ENCODE assay signal across 31 cellular contexts in genomic region chr1:17204546-17205440, GRCh38. TPM values are rescaled to one million over a fixed set of nuclear protein-coding genes. Genes with fewer than 3 reads are reported as not detected.
DNase-seq lines count a peak whose midpoint lies in the region; ATAC-seq, FAIRE-seq and TF ChIP-seq lines count a peak whose summit lies in the region.
"Had no signal": no experiment of that assay in that cellular context is flagged by ENCODE, and none has a peak within 500 bp of the region (broad histone marks: within the 10 kb centered on the region; RNA-seq: fewer than 3 reads in every experiment).

Gene PADI1 (plus strand): TSS chr1:17205128. CDS start chr1:17205218, 90 bp downstream.

- H3K4me3 Mint-ChIP-seq in MCF 10A (ENCODE audit: unreplicated experiment) = no peak within 1 kb of the TSS
- H3K4me3 Mint-ChIP-seq in stimulated activated effector memory CD8-positive, alpha-beta T cell treated with anti-CD3 and anti-CD28 coated beads, Interleukin-12 subunit alpha, Interleukin-12 subunit beta, amount 100 ng/mL, for 72 hours = no peak within 1 kb of the TSS
- H3K4me3 Mint-ChIP-seq: activated naive CD8-positive, alpha-beta T cell treated with anti-CD3 and anti-CD28 coated beads for 36 hours; stimulated activated naive B cell treated with anti-CD40 and anti-IgM and Interleukin-4, amounts not matched to agents 10 μg/mL and 1 μg/mL and 100 μg/mL, for 72 hours had no signal

- H3K9me3 ChIP-seq in breast epithelium (no peaks in the 10 kb centered on the region), keratinocyte (ENCODE audit: control insufficient read depth, low read depth, low read length) (no peaks in the 10 kb centered on the region)
- H3K9me3 ChIP-seq: suprapubic skin had no signal

- peak within 1 kb of the TSS; percentile 30 for H3K4me2 ChIP-seq in keratinocyte (ENCODE audit: control insufficient read depth, extremely low read depth, insufficient read depth, low read depth, low read length)
- H3K4me2 ChIP-seq: hepatocyte, smooth muscle cell had no signal

- TF ChIP-seq CTCF in MCF 10A (IDR thresholded peaks at IDR 0.05; ENCODE audit: unreplicated experiment) = no peak
- TF ChIP-seq CTCF in breast epithelium (IDR thresholded peaks at IDR 0.05) = no peak
- peak in 1 of 3 experiments; percentile 9 for TF ChIP-seq CTCF in keratinocyte (optimal IDR thresholded peaks at IDR 0.05 in 1 of 3, IDR thresholded peaks at IDR 0.05 in 1 of 3, conservative IDR thresholded peaks at IDR 0.05 in 1 of 3; ENCODE audit: extremely low read depth in 1 of 3, insufficient read depth in 2 of 3, low read length in 3 of 3)

- peak within 1 kb of the TSS; percentile 51 for H3K9ac ChIP-seq in keratinocyte (ENCODE audit: control insufficient read depth, extremely low read depth, insufficient read depth, low read length)

- H3K27me3 ChIP-seq in breast epithelium (no peaks in the 10 kb centered on the region), keratinocyte (ENCODE audit: control insufficient read depth, extremely low read depth, insufficient read depth, low read length) (no peaks in the 10 kb centered on the region)
- H3K27me3 ChIP-seq: hepatocyte had no signal

- FAIRE-seq in keratinocyte (lab: Jason Lieb, UNC) = peak; percentile 94
- FAIRE-seq: A204.1, H54, urothelium cell line had no signal

- H3K4me1 Mint-ChIP-seq in MCF 10A (ENCODE audit: insufficient read depth, unreplicated experiment) = peaks cover 18% of the 10 kb centered on the region
- peaks cover 60% of the 10 kb centered on the region for H3K4me1 Mint-ChIP-seq in stimulated activated effector memory CD8-positive, alpha-beta T cell treated with anti-CD3 and anti-CD28 coated beads, Interleukin-12 subunit alpha, Interleukin-12 subunit beta, amount 100 ng/mL, for 72 hours

- dilution Hi-C loops in keratinocyte (cut with MboI; ENCODE audit: extremely low pct_ligation_motif_present, low sequenced_read_pairs) = no loop called here

- peak within 1 kb of the TSS; percentile 57 for H3K27ac Mint-ChIP-seq in MCF 10A (ENCODE audit: low read depth, unreplicated experiment)
- peak within 1 kb of the TSS; percentile 14 for H3K27ac Mint-ChIP-seq in stimulated activated effector memory CD8-positive, alpha-beta T cell treated with anti-CD3 and anti-CD28 coated beads, Interleukin-12 subunit alpha, Interleukin-12 subunit beta, amount 100 ng/mL, for 72 hours
- H3K27ac Mint-ChIP-seq: activated naive CD8-positive, alpha-beta T cell treated with anti-CD3 and anti-CD28 coated beads for 36 hours; activated T-helper 2 cell treated with anti-CD3 and anti-CD28 coated beads, Interferon-gamma antibody, Interleukin-2, Interleukin-4, amounts not matched to agents 10 μg/mL and 5 μg/mL and 100 μg/mL, durations not matched to agents 14 hours and 24 hours and 36 hours had no signal

- H3K9me3 Mint-ChIP-seq in MCF 10A (ENCODE audit: unreplicated experiment) = no peaks in the 10 kb centered on the region
- H3K9me3 Mint-ChIP-seq in stimulated activated effector memory CD8-positive, alpha-beta T cell treated with anti-CD3 and anti-CD28 coated beads, Interleukin-12 subunit alpha, Interleukin-12 subunit beta, amount 100 ng/mL, for 72 hours = no peaks in the 10 kb centered on the region
- H3K9me3 Mint-ChIP-seq: activated naive CD8-positive, alpha-beta T cell treated with anti-CD3 and anti-CD28 coated beads for 36 hours; activated T-helper 2 cell treated with anti-CD3 and anti-CD28 coated beads, Interferon-gamma antibody, Interleukin-2, Interleukin-4, amounts not matched to agents 10 μg/mL and 5 μg/mL and 100 μg/mL, durations not matched to agents 14 hours and 24 hours and 36 hours; stimulated activated naive B cell treated with anti-CD40 and anti-IgM and Interleukin-4, amounts not matched to agents 10 μg/mL and 1 μg/mL and 100 μg/mL, for 72 hours had no signal

- no peak within 1 kb of the TSS for H3K27ac ChIP-seq in breast epithelium
- peak within 1 kb of the TSS; percentile 61 for H3K27ac ChIP-seq in keratinocyte (ENCODE audit: control insufficient read depth, insufficient read depth, low read length)
- H3K27ac ChIP-seq: hepatocyte, suprapubic skin had no signal

- peaks cover 2% of the 10 kb centered on the region for H3K9me1 ChIP-seq in keratinocyte (ENCODE audit: control insufficient read depth, extremely low read depth, insufficient read depth, low read length)

- CTCF ChIA-PET in MCF 10A (lab: Yijun Ruan, JAX) = no interaction called here

- H3K36me3 Mint-ChIP-seq in MCF 10A (ENCODE audit: insufficient read depth, unreplicated experiment) = no peaks in the 10 kb centered on the region
- no peaks in the 10 kb centered on the region for H3K36me3 Mint-ChIP-seq in stimulated activated effector memory CD8-positive, alpha-beta T cell treated with anti-CD3 and anti-CD28 coated beads, Interleukin-12 subunit alpha, Interleukin-12 subunit beta, amount 100 ng/mL, for 72 hours
- H3K36me3 Mint-ChIP-seq: activated naive CD8-positive, alpha-beta T cell treated with anti-CD3 and anti-CD28 coated beads for 36 hours; stimulated activated naive B cell treated with anti-CD40 and anti-IgM and Interleukin-4, amounts not matched to agents 10 μg/mL and 1 μg/mL and 100 μg/mL, for 72 hours had no signal

- no TSS peak for BruUV-seq in MCF 10A (replicated peaks; lab: Mats Ljungman, UMichigan)

- H3K4me1 ChIP-seq in breast epithelium (no peaks in the 10 kb centered on the region), keratinocyte (ENCODE audit: control insufficient read depth, extremely low read depth, insufficient read depth, low read length) (peaks cover 44% of the 10 kb centered on the region)
- H3K4me1 ChIP-seq: suprapubic skin had no signal

- H3K36me3 ChIP-seq in breast epithelium (no peaks in the 10 kb centered on the region), keratinocyte (ENCODE audit: control insufficient read depth in 2 of 2, extremely low read depth in 1 of 2, insufficient read depth in 2 of 2, low read length in 2 of 2) (no peaks in the 10 kb centered on the region)
- H3K36me3 ChIP-seq: suprapubic skin had no signal

- ATAC-seq in stimulated activated effector memory CD8-positive, alpha-beta T cell treated with anti-CD3 and anti-CD28 coated beads, Interleukin-12 subunit alpha, Interleukin-12 subunit beta, amount 100 ng/mL, for 72 hours = no peak
- ATAC-seq: stimulated activated naive B cell treated with anti-CD40 and anti-IgM and Interleukin-4, amounts not matched to agents 10 μg/mL and 1 μg/mL and 100 μg/mL, for 72 hours had no signal

- H3K27me3 Mint-ChIP-seq in MCF 10A (ENCODE audit: insufficient read depth, unreplicated experiment) = no peaks in the 10 kb centered on the region

- POLR2A ChIA-PET in MCF 10A (lab: Yijun Ruan, JAX) = interaction anchor here (1.1 to 1.6 kb wide), 2 partner anchors 8 to 11 kb away, joined by 4 to 5 read pairs; no protein-coding TSS in a partner anchor

- H2AFZ ChIP-seq in keratinocyte (ENCODE audit: control insufficient read depth, low read length) = no peak within 1 kb of the TSS
- H2AFZ ChIP-seq: hepatocyte had no signal

- intact Hi-C loops in MCF 10A (cut with micrococcal nuclease) (no loop called here), breast epithelium (cut with DNase I; ENCODE audit: low total_unique reads) (no loop called here)

- no peak for TF ChIP-seq POLR2A in breast epithelium (IDR thresholded peaks at IDR 0.05)

- peak; percentile 55 for DNase-seq in MCF 10A (ENCODE audit: unreplicated experiment)
- no peak for DNase-seq in breast epithelium (ENCODE audit: low spot score in 2 of 2)
- DNase-seq in SW480 (ENCODE audit: low spot score) = peak; percentile 44
- DNase-seq in keratinocyte (ENCODE audit: low read depth, low spot score) = no peak
- no peak for DNase-seq in stimulated activated effector memory CD8-positive, alpha-beta T cell treated with anti-CD3 and anti-CD28 coated beads, Interleukin-12 subunit alpha, Interleukin-12 subunit beta, amount 100 ng/mL, for 72 hours (ENCODE audit: low spot score in 2 of 2)
- DNase-seq in middle frontal gyrus (ENCODE audit: extremely low spot score, low spot score) = no peak
- DNase-seq in SIG-M5 (lab: John Stamatoyannopoulos, UW) = no peak
- no peak for DNase-seq in kidney glomerular epithelial cell (lab: John Stamatoyannopoulos, UW)
- DNase-seq: activated CD4-positive, alpha-beta T cell treated with anti-CD3 and anti-CD28 coated beads, Interleukin-2, amount 50 U/mL, for 48 hours; activated CD8-positive, alpha-beta memory T cell treated with anti-CD3 and anti-CD28 coated beads, Interleukin-2, amount 50 U/mL, for 4 hours; activated naive CD8-positive, alpha-beta T cell treated with anti-CD3 and anti-CD28 coated beads for 36 hours; AML-193; DMS79; foreskin melanocyte; NCI-H1694 treated with DMSO at 0.1 percent for 48 hours; NCI-H2171 treated with DMSO at 0.1 percent for 48 hours; NCI-H526 treated with DMSO at 0.1 percent for 48 hours; nucleus accumbens; retina; RPMI8226; stimulated activated CD4-positive, alpha-beta T cell treated with anti-CD3 and anti-CD28 coated beads, Interleukin-2, amount 100 ng/mL, for 48 hours; stimulated activated naive B cell treated with anti-CD40 and anti-IgM and Interleukin-4, amounts not matched to agents 10 μg/mL and 1 μg/mL and 100 μg/mL, for 72 hours; T-helper 9 cell had no signal

- no peak within 1 kb of the TSS for H3K4me3 ChIP-seq in breast epithelium
- no peak within 1 kb of the TSS for H3K4me3 ChIP-seq in keratinocyte (ENCODE audit: control insufficient read depth in 2 of 3, extremely low read depth in 1 of 3, insufficient read depth in 2 of 3, low read depth in 1 of 3, low read length in 3 of 3)
- H3K4me3 ChIP-seq: hepatocyte, smooth muscle cell, suprapubic skin had no signal

- H3K79me2 ChIP-seq in keratinocyte (ENCODE audit: control insufficient read depth, insufficient read depth, low read length) = no peaks in the 10 kb centered on the region
- H3K79me2 ChIP-seq: hepatocyte had no signal

- no peaks in the 10 kb centered on the region for H4K20me1 ChIP-seq in keratinocyte (ENCODE audit: control insufficient read depth, extremely low read depth, insufficient read depth, low read length)

RNA-seq across cellular contexts. Expression of gene PADI1, which starts in this region (rescaled TPM):
- total RNA-seq in MCF 10A (2022) = 0.10 and 0.58 TPM in 2 replicates
- under 1 TPM in 1 of 3 donors, not detected in 2; 0.33 TPM for total RNA-seq in breast epithelium
- polyA plus RNA-seq in keratinocyte = 0.96 to 2.1 TPM (median 1.0 TPM) in 3 replicates
- polyA plus RNA-seq in keratinocyte (2011; ENCODE audit: low read depth) = 1.8 TPM
- polyA plus RNA-seq in keratinocyte (2011; cell fraction: cytosol; rRNA removed) = 0.49 and 0.83 TPM in 2 replicates
- polyA plus RNA-seq in keratinocyte (2011; cell fraction: nucleus; rRNA removed) = 4.8 and 6.3 TPM in 2 replicates
- 0.77 and 9.9 TPM in 2 replicates for polyA plus RNA-seq in keratinocyte (2012; ENCODE audit: low replicate concordance)
- polyA minus RNA-seq in keratinocyte = 0.72 to 1.5 TPM (median 0.96 TPM) in 3 replicates
- not detected for polyA minus RNA-seq in keratinocyte (2011; cell fraction: cytosol; rRNA and poly(A)+ RNA removed)
- 1.3 and 4.0 TPM in 2 replicates for polyA minus RNA-seq in keratinocyte (2011; cell fraction: nucleus; rRNA and poly(A)+ RNA removed)
- total RNA-seq: activated naive CD8-positive, alpha-beta T cell treated with anti-CD3 and anti-CD28 coated beads for 36 hours; activated T-helper 2 cell treated with anti-CD3 and anti-CD28 coated beads, Interferon-gamma antibody, Interleukin-2, Interleukin-4, amounts not matched to agents 10 μg/mL and 5 μg/mL and 100 μg/mL, durations not matched to agents 14 hours and 24 hours and 36 hours; hepatocyte had no signal
- polyA plus RNA-seq: hepatocyte, liver, smooth muscle cell had no signal

Comparison
In these comparisons a context has a peak if more than half of its experiments do, and no peak if none do; other contexts are left out.
1. Peak in DNase-seq in MCF 10A; RNA of the gene not detected or under 1 TPM.